Comparison of ENCODE assay signal across 10 cellular contexts in the genomic region with DNA sequence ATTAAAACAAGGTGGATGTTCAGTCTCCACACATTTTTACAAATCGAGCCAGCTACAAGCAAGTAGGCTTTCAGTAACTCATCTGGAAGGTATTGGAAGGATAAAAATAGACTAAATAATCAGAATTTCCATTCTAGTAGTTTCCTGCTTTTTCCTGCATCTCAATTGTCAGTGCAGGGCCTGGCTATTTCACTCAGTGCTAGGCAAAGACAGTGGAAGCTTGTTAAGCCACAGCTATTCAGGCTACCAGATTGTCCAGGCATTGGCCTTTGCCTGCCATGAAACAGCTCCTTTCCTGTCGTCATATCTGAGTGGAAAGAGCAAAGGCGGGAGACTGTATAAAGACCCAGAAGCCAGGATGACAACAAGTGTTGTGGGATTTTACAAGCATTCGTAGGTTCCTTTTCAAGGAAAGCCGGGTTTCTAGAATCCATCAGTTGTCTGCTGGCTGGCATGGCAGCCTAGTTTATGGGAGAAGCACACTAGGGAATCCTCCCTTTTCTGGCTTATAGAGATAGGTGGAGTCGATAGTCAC. TPM values are rescaled to one million over a fixed set of nuclear protein-coding genes. Genes with fewer than 3 reads are reported as not detected.
DNase-seq lines count a peak whose midpoint lies in the region; ATAC-seq and TF ChIP-seq lines count a peak whose summit lies in the region.
"Had no signal": no experiment of that assay in that cellular context is flagged by ENCODE, and none has a peak within 500 bp of the region (broad histone marks: within the 10 kb centered on the region; RNA-seq: fewer than 3 reads in every experiment).

No MANE protein-coding gene starts in this region.

- no peaks in the 10 kb centered on the region for H3K36me3 Mint-ChIP-seq in activated naive CD8-positive, alpha-beta T cell

- H3K27ac Mint-ChIP-seq in activated naive CD8-positive, alpha-beta T cell: peak overlapping the region; percentile 95

- DNase-seq in left ventricle myocardium inferior: no peak
- DNase-seq in Right ventricle myocardium inferior (ENCODE audit: missing footprints): no peak
- DNase-seq in medulla oblongata (ENCODE audit: extremely low spot score): peak; percentile 60
- no peak for DNase-seq in tibial artery
- no peak for DNase-seq in sciatic nerve (ENCODE audit: low spot score)
- no peak for DNase-seq in activated CD4-positive, CD25-positive, alpha-beta regulatory T cell treated with anti-CD3 and anti-CD28 coated beads, Interleukin-2, amount 50 U/mL, for 72 hours
- DNase-seq: NCI-H510A, retina had no signal

- no peaks in the 10 kb centered on the region for H3K9me3 ChIP-seq in left ventricle myocardium inferior (replicated peaks)
- no peaks in the 10 kb centered on the region for H3K9me3 ChIP-seq in tibial artery

- intact Hi-C loops in left ventricle myocardium inferior (cut with micrococcal nuclease): no loop called here
- intact Hi-C loops in Right ventricle myocardium inferior (cut with DNase I): loop anchor here (5.0 kb wide), 5 partner anchors 37 to 172 kb away; a partner anchor contains a TSS
- intact Hi-C loops in tibial artery (cut with DNase I; ENCODE audit: low total_unique reads): loop anchor here (10.0 kb wide), 2 partner anchors 99 to 131 kb away; no protein-coding TSS in a partner anchor
- intact Hi-C loops in sciatic nerve (cut with DNase I): no loop called here

- H3K4me1 ChIP-seq in left ventricle myocardium inferior: peaks cover 54% of the 10 kb centered on the region
- H3K4me1 ChIP-seq in tibial artery: peaks cover 0 to 42% (median 21%) of the 10 kb centered on the region in 4 donors

- peaks cover 54% of the 10 kb centered on the region for H3K4me1 Mint-ChIP-seq in activated naive CD8-positive, alpha-beta T cell (ENCODE audit: low read depth)

- H3K36me3 ChIP-seq in left ventricle myocardium inferior: no peaks in the 10 kb centered on the region
- H3K36me3 ChIP-seq in tibial artery: no peaks in the 10 kb centered on the region

- no peaks in the 10 kb centered on the region for H3K27me3 Mint-ChIP-seq in activated naive CD8-positive, alpha-beta T cell

- TF ChIP-seq CTCF in left ventricle myocardium inferior (IDR thresholded peaks at IDR 0.05; ENCODE audit: borderline replicate concordance): no peak
- no peak for TF ChIP-seq CTCF in tibial artery (IDR thresholded peaks at IDR 0.05)

- ATAC-seq in Right ventricle myocardium inferior (no peak), GM21723 (IDR thresholded peaks at IDR 0.05; ENCODE audit: unreplicated experiment) (no peak), sciatic nerve (no peak)

- H3K27ac ChIP-seq in left ventricle myocardium inferior (replicated peaks) (peak overlapping the region; percentile 93), tibial artery (peak overlapping the region in 1 of 2 donors; percentile 19)

- H3K4me3 Mint-ChIP-seq in activated naive CD8-positive, alpha-beta T cell: peak overlapping the region; percentile 68

- H3K4me3 ChIP-seq in left ventricle myocardium inferior (no peak overlapping the region), tibial artery (no peak overlapping the region)

- H3K27me3 ChIP-seq in left ventricle myocardium inferior (ENCODE audit: low read depth) (no peaks in the 10 kb centered on the region), tibial artery (no peaks in the 10 kb centered on the region)

- H3K9me3 Mint-ChIP-seq in activated naive CD8-positive, alpha-beta T cell (ENCODE audit: low read depth): no peaks in the 10 kb centered on the region

RNA-seq across cellular contexts. Expression of a gene that starts 2.1 kb away (rescaled TPM):
- total RNA-seq in left ventricle myocardium inferior (43.8 TPM), Right ventricle myocardium inferior (43.3 TPM), sciatic nerve (86.0 TPM)

Comparison
In these comparisons a context has a peak if more than half of its experiments do, and no peak if none do; other contexts are left out.
1. intact Hi-C loops: an anchor here in Right ventricle myocardium inferior (5.0 kb wide) and tibial artery (10.0 kb wide); none called in left ventricle myocardium inferior and sciatic nerve.